Comparison of ENCODE assay signal across 22 cellular contexts in genomic region chr20:6184086-6184485, GRCh38.
DNase-seq lines count a peak whose midpoint lies in the region; ATAC-seq and TF ChIP-seq lines count a peak whose summit lies in the region.
"Had no signal": no experiment of that assay in that cellular context is flagged by ENCODE, and none has a peak within 500 bp of the region (broad histone marks: within the 10 kb centered on the region; RNA-seq: fewer than 3 reads in every experiment).

No MANE protein-coding gene starts in this region.

- no peak overlapping the region for H3K27ac Mint-ChIP-seq in endodermal cell
- H3K27ac Mint-ChIP-seq: activated T-helper 2 cell treated with anti-CD3 and anti-CD28 coated beads, Interferon-gamma antibody, Interleukin-2, Interleukin-4, amounts not matched to agents 10 μg/mL and 5 μg/mL and 100 μg/mL, durations not matched to agents 14 hours and 24 hours and 36 hours; CD8-positive, alpha-beta memory T cell; natural killer cell had no signal

- intact Hi-C loops in A673 (cut with micrococcal nuclease; ENCODE audit: unreplicated experiment), result loop anchor here (10.0 kb wide), 1 partner anchor 1101 kb away; no protein-coding TSS in a partner anchor

- H3K36me3 ChIP-seq in A673 (ENCODE audit: insufficient read depth, low read length, poor library complexity, severe bottlenecking) (no peaks in the 10 kb centered on the region), endodermal cell (ENCODE audit: control insufficient read depth, insufficient read depth, low read length) (no peaks in the 10 kb centered on the region), MG63 (no peaks in the 10 kb centered on the region)
- H3K36me3 ChIP-seq: Peyer's patch, upper lobe of right lung had no signal

- H3K4me3 Mint-ChIP-seq in endodermal cell, result no peak overlapping the region
- H3K4me3 Mint-ChIP-seq: CD8-positive, alpha-beta memory T cell; natural killer cell had no signal

- no peaks in the 10 kb centered on the region for H3K36me3 Mint-ChIP-seq in endodermal cell (ENCODE audit: low read depth)
- H3K36me3 Mint-ChIP-seq: CD8-positive, alpha-beta memory T cell; natural killer cell had no signal

- no peaks in the 10 kb centered on the region for H3K4me1 Mint-ChIP-seq in endodermal cell
- H3K4me1 Mint-ChIP-seq: CD8-positive, alpha-beta memory T cell; natural killer cell had no signal

- TF ChIP-seq POLR2A in NB4 (IDR thresholded peaks at IDR 0.05; ENCODE audit: extremely low read depth, insufficient read length), result no peak

- no peaks in the 10 kb centered on the region for H3K9me3 ChIP-seq in A673 (ENCODE audit: low read depth, low read length, poor library complexity, severe bottlenecking)
- no peaks in the 10 kb centered on the region for H3K9me3 ChIP-seq in endodermal cell (ENCODE audit: control insufficient read depth, low read length)
- H3K9me3 ChIP-seq in MG63, result no peaks in the 10 kb centered on the region
- H3K9me3 ChIP-seq: Peyer's patch, SK-N-SH, upper lobe of right lung had no signal

- BruUV-seq in A673 (replicated peaks; lab: Mats Ljungman, UMichigan), result no TSS peak

- POLR2A ChIA-PET in A673 (lab: Charles Lee; ENCODE audit: low non-redundant PET), result no interaction called here

- H3K9me3 Mint-ChIP-seq in endodermal cell, result peaks cover 2% of the 10 kb centered on the region
- H3K9me3 Mint-ChIP-seq: activated T-helper 2 cell treated with anti-CD3 and anti-CD28 coated beads, Interferon-gamma antibody, Interleukin-2, Interleukin-4, amounts not matched to agents 10 μg/mL and 5 μg/mL and 100 μg/mL, durations not matched to agents 14 hours and 24 hours and 36 hours; natural killer cell had no signal

- 82 to 87% methylated on average over 2 to 6 of the region's 6 CpGs for WGBS in endodermal cell (ENCODE audit: insufficient coverage in 1 of 2, insufficient read length in 1 of 2), 2 experiments

- H3K27me3 Mint-ChIP-seq in endodermal cell (ENCODE audit: insufficient read depth), result no peaks in the 10 kb centered on the region

- H3K27me3 ChIP-seq in A673 (replicated peaks; ENCODE audit: insufficient read depth, low read depth, low read length, poor library complexity) (peaks cover 24% of the 10 kb centered on the region), endodermal cell (ENCODE audit: control insufficient read depth, insufficient read depth, low read length, poor library complexity, severe bottlenecking) (no peaks in the 10 kb centered on the region), MG63 (no peaks in the 10 kb centered on the region)
- H3K27me3 ChIP-seq: Peyer's patch, upper lobe of right lung had no signal

- H3K4me1 ChIP-seq in A673 (ENCODE audit: insufficient read depth, low read length, poor library complexity, severe bottlenecking) (no peaks in the 10 kb centered on the region), endodermal cell (ENCODE audit: control insufficient read depth, insufficient read depth, low read length) (no peaks in the 10 kb centered on the region)
- H3K4me1 ChIP-seq: Peyer's patch, upper lobe of right lung had no signal

- CTCF ChIA-PET in A673 (lab: Charles Lee), result no interaction called here

- no peak for DNase-seq in A673 (ENCODE audit: low spot score)
- no peak for DNase-seq in GM12864 (ENCODE audit: low read depth)
- peak; percentile 27 for DNase-seq in NB4 (ENCODE audit: low read depth)
- DNase-seq in endodermal cell, result peak; percentile 55
- DNase-seq in MG63, result no peak
- DNase-seq in activated gamma-delta T cell treated with Interleukin-2 at 50 U/mL for 16 hours, result no peak
- DNase-seq: CD8-positive, alpha-beta memory T cell; central memory CD4-positive, alpha-beta T cell; effector CD8-positive, alpha-beta T cell; KG1; kidney glomerular epithelial cell; natural killer cell; NCI-H1417 treated with DMSO at 0.1 percent for 48 hours; NCI-H2171; Peyer's patch; SK-N-SH; T-helper 9 cell; upper lobe of right lung had no signal

- H3K9ac ChIP-seq in endodermal cell (ENCODE audit: extremely low read depth, low read length, poor library complexity, severe bottlenecking), result no peak overlapping the region
- H3K9ac ChIP-seq: SK-N-SH had no signal

- TF ChIP-seq CTCF in A673 (conservative IDR thresholded peaks at IDR 0.05; ENCODE audit: low read depth, low read length) (peak; percentile 41), GM12864 (IDR thresholded peaks at IDR 0.05; ENCODE audit: low read depth, low read length, missing control alignments) (peak; percentile 39), NB4 (IDR thresholded peaks at IDR 0.05; ENCODE audit: low read depth, low read length) (peak; percentile 42), endodermal cell (conservative IDR thresholded peaks at IDR 0.05) (peak; percentile 65)

- no peak for ATAC-seq in HG03025 (IDR thresholded peaks at IDR 0.05; ENCODE audit: low FRiP score, unreplicated experiment)
- ATAC-seq in GM19467 (IDR thresholded peaks at IDR 0.05; ENCODE audit: unreplicated experiment), result no peak
- ATAC-seq: activated CD4-positive, CD25-positive, alpha-beta regulatory T cell treated with anti-CD3 and anti-CD28 coated beads, Interleukin-2, amount 50 U/mL, for 24 hours; natural killer cell; upper lobe of right lung had no signal

- H3K4me3 ChIP-seq in A673 (ENCODE audit: low read depth, low read length, poor library complexity, severe bottlenecking) (no peak overlapping the region), GM12864 (ENCODE audit: low read depth, low read length) (no peak overlapping the region), NB4 (ENCODE audit: low read depth, low read length) (no peak overlapping the region), endodermal cell (ENCODE audit: low read length) (no peak overlapping the region), MG63 (no peak overlapping the region)
- H3K4me3 ChIP-seq: Peyer's patch, upper lobe of right lung had no signal

- H3K27ac ChIP-seq in A673 (ENCODE audit: low read depth, low read length, poor library complexity, severe bottlenecking) (no peak overlapping the region), endodermal cell (ENCODE audit: low read depth, low read length) (no peak overlapping the region)
- H3K27ac ChIP-seq: Peyer's patch, upper lobe of right lung had no signal

Comparison
In these comparisons a context has a peak if more than half of its experiments do, and no peak if none do; other contexts are left out.
1. DNase-seq: peak in NB4 (single experiment) and endodermal cell (single experiment); none in A673 (single experiment), GM12864 (single experiment), MG63 (single experiment) and activated gamma-delta T cell treated with Interleukin-2 at 50 U/mL for 16 hours (single experiment).
2. Peak in every context shown above with its lines, with median percentiles within 50 percentile points of each other: CTCF ChIP-seq.